In genomic region chr15:91075761-91076160, GRCh38 we compare ENCODE assay signal across 1 cellular context.
TF ChIP-seq lines count a peak whose summit lies in the region.

No MANE protein-coding gene starts in this region.

TF ChIP-seq in GM23338, 12 proteins besides CTCF, POLR2A, EP300 and RAD21:
- TF ChIP-seq, protein P1, sequence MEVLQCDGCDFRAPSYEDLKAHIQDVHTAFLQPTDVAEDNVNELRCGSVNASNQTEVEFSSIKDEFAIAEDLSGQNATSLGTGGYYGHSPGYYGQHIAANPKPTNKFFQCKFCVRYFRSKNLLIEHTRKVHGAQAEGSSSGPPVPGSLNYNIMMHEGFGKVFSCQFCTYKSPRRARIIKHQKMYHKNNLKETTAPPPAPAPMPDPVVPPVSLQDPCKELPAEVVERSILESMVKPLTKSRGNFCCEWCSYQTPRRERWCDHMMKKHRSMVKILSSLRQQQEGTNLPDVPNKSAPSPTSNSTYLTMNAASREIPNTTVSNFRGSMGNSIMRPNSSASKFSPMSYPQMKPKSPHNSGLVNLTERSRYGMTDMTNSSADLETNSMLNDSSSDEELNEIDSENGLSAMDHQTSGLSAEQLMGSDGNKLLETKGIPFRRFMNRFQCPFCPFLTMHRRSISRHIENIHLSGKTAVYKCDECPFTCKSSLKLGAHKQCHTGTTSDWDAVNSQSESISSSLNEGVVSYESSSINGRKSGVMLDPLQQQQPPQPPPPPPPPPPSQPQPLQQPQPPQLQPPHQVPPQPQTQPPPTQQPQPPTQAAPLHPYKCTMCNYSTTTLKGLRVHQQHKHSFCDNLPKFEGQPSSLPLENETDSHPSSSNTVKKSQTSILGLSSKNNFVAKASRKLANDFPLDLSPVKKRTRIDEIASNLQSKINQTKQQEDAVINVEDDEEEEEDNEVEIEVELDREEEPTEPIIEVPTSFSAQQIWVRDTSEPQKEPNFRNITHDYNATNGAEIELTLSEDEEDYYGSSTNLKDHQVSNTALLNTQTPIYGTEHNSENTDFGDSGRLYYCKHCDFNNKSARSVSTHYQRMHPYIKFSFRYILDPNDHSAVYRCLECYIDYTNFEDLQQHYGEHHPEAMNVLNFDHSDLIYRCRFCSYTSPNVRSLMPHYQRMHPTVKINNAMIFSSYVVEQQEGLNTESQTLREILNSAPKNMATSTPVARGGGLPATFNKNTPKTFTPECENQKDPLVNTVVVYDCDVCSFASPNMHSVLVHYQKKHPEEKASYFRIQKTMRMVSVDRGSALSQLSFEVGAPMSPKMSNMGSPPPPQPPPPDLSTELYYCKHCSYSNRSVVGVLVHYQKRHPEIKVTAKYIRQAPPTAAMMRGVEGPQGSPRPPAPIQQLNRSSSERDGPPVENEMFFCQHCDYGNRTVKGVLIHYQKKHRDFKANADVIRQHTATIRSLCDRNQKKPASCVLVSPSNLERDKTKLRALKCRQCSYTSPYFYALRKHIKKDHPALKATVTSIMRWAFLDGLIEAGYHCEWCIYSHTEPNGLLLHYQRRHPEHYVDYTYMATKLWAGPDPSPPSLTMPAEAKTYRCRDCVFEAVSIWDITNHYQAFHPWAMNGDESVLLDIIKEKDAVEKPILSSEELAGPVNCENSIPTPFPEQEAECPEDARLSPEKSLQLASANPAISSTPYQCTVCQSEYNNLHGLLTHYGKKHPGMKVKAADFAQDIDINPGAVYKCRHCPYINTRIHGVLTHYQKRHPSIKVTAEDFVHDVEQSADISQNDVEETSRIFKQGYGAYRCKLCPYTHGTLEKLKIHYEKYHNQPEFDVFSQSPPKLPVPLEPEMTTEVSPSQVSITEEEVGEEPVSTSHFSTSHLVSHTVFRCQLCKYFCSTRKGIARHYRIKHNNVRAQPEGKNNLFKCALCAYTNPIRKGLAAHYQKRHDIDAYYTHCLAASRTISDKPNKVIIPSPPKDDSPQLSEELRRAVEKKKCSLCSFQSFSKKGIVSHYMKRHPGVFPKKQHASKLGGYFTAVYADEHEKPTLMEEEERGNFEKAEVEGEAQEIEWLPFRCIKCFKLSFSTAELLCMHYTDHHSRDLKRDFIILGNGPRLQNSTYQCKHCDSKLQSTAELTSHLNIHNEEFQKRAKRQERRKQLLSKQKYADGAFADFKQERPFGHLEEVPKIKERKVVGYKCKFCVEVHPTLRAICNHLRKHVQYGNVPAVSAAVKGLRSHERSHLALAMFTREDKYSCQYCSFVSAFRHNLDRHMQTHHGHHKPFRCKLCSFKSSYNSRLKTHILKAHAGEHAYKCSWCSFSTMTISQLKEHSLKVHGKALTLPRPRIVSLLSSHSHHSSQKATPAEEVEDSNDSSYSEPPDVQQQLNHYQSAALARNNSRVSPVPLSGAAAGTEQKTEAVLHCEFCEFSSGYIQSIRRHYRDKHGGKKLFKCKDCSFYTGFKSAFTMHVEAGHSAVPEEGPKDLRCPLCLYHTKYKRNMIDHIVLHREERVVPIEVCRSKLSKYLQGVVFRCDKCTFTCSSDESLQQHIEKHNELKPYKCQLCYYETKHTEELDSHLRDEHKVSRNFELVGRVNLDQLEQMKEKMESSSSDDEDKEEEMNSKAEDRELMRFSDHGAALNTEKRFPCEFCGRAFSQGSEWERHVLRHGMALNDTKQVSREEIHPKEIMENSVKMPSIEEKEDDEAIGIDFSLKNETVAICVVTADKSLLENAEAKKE (CRISPR knock-in tag; IDR thresholded peaks at IDR 0.05): no peak
- TF ChIP-seq EZH2phosphoT487 (IDR thresholded peaks at IDR 0.05; ENCODE audit: unreplicated experiment) (no peak), POLR2AphosphoS5 (IDR thresholded peaks at IDR 0.05; ENCODE audit: low read depth) (no peak), ETS1 (IDR thresholded peaks at IDR 0.05) (no peak), JUNB (IDR thresholded peaks at IDR 0.05; ENCODE audit: unreplicated experiment) (no peak), ZNF331 (CRISPR knock-in tag; IDR thresholded peaks at IDR 0.05; ENCODE audit: low read depth) (no peak), ZNF114 (CRISPR knock-in tag; IDR thresholded peaks at IDR 0.05) (no peak), STAT1 (IDR thresholded peaks at IDR 0.05; ENCODE audit: unreplicated experiment) (no peak), NANOG (IDR thresholded peaks at IDR 0.05; ENCODE audit: borderline replicate concordance) (no peak), CREB1 (CRISPR knock-in tag; IDR thresholded peaks at IDR 0.05; ENCODE audit: low read depth) (no peak), EZH2 (IDR thresholded peaks at IDR 0.05; ENCODE audit: low read depth, unreplicated experiment) (no peak)
- TF ChIP-seq, protein P2, sequence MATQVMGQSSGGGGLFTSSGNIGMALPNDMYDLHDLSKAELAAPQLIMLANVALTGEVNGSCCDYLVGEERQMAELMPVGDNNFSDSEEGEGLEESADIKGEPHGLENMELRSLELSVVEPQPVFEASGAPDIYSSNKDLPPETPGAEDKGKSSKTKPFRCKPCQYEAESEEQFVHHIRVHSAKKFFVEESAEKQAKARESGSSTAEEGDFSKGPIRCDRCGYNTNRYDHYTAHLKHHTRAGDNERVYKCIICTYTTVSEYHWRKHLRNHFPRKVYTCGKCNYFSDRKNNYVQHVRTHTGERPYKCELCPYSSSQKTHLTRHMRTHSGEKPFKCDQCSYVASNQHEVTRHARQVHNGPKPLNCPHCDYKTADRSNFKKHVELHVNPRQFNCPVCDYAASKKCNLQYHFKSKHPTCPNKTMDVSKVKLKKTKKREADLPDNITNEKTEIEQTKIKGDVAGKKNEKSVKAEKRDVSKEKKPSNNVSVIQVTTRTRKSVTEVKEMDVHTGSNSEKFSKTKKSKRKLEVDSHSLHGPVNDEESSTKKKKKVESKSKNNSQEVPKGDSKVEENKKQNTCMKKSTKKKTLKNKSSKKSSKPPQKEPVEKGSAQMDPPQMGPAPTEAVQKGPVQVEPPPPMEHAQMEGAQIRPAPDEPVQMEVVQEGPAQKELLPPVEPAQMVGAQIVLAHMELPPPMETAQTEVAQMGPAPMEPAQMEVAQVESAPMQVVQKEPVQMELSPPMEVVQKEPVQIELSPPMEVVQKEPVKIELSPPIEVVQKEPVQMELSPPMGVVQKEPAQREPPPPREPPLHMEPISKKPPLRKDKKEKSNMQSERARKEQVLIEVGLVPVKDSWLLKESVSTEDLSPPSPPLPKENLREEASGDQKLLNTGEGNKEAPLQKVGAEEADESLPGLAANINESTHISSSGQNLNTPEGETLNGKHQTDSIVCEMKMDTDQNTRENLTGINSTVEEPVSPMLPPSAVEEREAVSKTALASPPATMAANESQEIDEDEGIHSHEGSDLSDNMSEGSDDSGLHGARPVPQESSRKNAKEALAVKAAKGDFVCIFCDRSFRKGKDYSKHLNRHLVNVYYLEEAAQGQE (IDR thresholded peaks at IDR 0.05; ENCODE audit: unreplicated experiment): no peak
